ENCODE assay signal across 8 cellular contexts in the genomic region with DNA sequence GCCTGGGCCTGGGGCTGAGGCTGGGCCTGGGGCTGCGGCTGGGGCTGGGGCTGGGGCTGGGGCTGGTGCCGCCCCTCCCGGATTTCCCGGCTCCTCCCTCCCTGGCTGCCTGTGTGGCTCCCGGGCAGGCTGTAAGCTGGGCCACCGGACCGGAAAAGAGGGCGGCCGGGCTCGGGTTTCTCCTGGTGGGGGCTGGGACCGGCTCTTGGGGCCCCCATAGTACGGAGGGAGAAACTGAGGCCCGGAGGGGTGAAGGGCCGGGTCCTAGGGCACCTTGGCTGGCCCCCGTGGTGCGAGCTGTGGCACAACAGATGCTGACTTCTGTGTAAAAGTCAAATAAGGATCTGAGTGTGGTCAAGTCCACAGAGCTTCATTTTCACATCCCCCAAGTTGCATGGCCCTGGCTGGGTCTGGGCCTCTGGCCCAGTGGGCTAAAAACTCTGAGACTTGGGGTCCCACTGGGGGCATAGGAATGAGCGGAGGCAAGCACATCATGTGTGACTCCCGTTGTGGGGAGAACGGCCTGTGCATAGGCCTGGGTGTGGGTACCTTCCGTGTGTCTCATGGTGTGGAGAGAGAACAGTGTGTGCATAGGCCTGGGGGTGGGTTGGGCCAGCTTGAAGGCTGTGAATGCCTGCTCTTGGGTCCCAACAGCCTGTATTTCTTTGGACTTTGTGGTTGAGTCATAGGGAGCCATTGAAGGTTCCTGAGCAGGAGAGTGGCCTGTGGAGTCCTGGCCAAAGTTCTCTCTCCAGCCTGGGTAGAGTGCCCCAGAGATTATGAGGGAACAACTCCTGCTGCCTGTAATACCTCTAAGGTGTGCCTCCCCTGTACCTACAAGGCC.
A peak's percentile ranks its signal among the peaks of the same experiment; 100 is the strongest.
DNase-seq lines count a peak whose midpoint lies in the region; FAIRE-seq and TF ChIP-seq lines count a peak whose summit lies in the region.

No MANE protein-coding gene starts in this region.

- dilution Hi-C loops in mammary epithelial cell (cut with HindIII; ENCODE audit: low sequenced_read_pairs) = no loop called here

- no TSS peak for BruUV-seq in mammary epithelial cell (replicated peaks; lab: Mats Ljungman, UMichigan)

- intact Hi-C loops in mammary epithelial cell (cut with micrococcal nuclease) (no loop called here), head of caudate nucleus (cut with DNase I) (no loop called here)

- DNase-seq in H54 (ENCODE audit: insufficient read length, low spot score) (peak; percentile 71), mammary epithelial cell (no peak), head of caudate nucleus (no peak), WERI-Rb-1 (no peak), cortex of kidney (lab: John Stamatoyannopoulos, UW) (no peak)
- no peak for DNase-seq in activated CD4-positive, alpha-beta T cell treated with anti-CD3 and anti-CD28 coated beads for 48 hours

- 77% methylated on average over 4 of the region's 20 CpGs for WGBS in mammary epithelial cell (ENCODE audit: low coverage, missing lambda C conversion rate)
- WGBS in mesodermal cell (ENCODE audit: insufficient coverage in 2 of 2), 2 experiments = 27 to 38% methylated on average over 11 to 19 of the region's 20 CpGs

- no peak for TF ChIP-seq CTCF in mammary epithelial cell (conservative IDR thresholded peaks at IDR 0.05 in 1 of 2, IDR thresholded peaks at IDR 0.05 in 1 of 2; ENCODE audit: extremely low read depth in 1 of 2, insufficient read depth in 1 of 2, low read depth in 1 of 2, low read length in 2 of 2)
- TF ChIP-seq CTCF in WERI-Rb-1 (IDR thresholded peaks at IDR 0.05; ENCODE audit: low read depth, low read length) = no peak

- CTCF ChIA-PET in mammary epithelial cell (lab: Charles Lee; ENCODE audit: low non-redundant PET) = no interaction called here

- H3K36me3 ChIP-seq in ACC112 (ENCODE audit: insufficient read depth, low read length) (no peaks in the 10 kb centered on the region), mammary epithelial cell (ENCODE audit: insufficient read depth, low read length) (no peaks in the 10 kb centered on the region), mesodermal cell (ENCODE audit: control insufficient read depth, insufficient read depth, low read length) (no peaks in the 10 kb centered on the region), WERI-Rb-1 (no peaks in the 10 kb centered on the region)

- no peak for FAIRE-seq in H54 (lab: Jason Lieb, UNC)

- TF ChIP-seq POLR2A in H54 (IDR thresholded peaks at IDR 0.05; ENCODE audit: low read depth, low read length) = no peak

- H3K9ac ChIP-seq in mammary epithelial cell (ENCODE audit: insufficient read depth, low read length) = no peak overlapping the region

- peak overlapping the region; percentile 77 for H3K4me2 ChIP-seq in mammary epithelial cell (ENCODE audit: insufficient read depth, low read depth, low read length)

- in situ Hi-C loops in mammary epithelial cell (cut with MboI; ENCODE audit: low sequenced_read_pairs in 2 of 2) = no loop called here

- H3K79me2 ChIP-seq in ACC112 (ENCODE audit: control insufficient read depth, insufficient read depth, low read length, unreplicated experiment) (peaks cover 4% of the 10 kb centered on the region), mammary epithelial cell (ENCODE audit: insufficient read depth, low read length) (no peaks in the 10 kb centered on the region)

- no peaks in the 10 kb centered on the region for H3K9me3 ChIP-seq in mammary epithelial cell (replicated peaks; ENCODE audit: insufficient read depth, low read length)
- H3K9me3 ChIP-seq in mesodermal cell (ENCODE audit: control insufficient read depth, low read length) = no peaks in the 10 kb centered on the region
- no peaks in the 10 kb centered on the region for H3K9me3 ChIP-seq in WERI-Rb-1 (ENCODE audit: severe bottlenecking)

- H3K27me3 ChIP-seq in ACC112 (ENCODE audit: insufficient read depth, low read length) = no peaks in the 10 kb centered on the region
- H3K27me3 ChIP-seq in mammary epithelial cell (ENCODE audit: insufficient read depth, low read length) = no peaks in the 10 kb centered on the region
- H3K27me3 ChIP-seq in WERI-Rb-1 (ENCODE audit: insufficient read depth, low read depth, severe bottlenecking) = no peaks in the 10 kb centered on the region

- H3K4me3 ChIP-seq in ACC112 (ENCODE audit: low read depth, low read length) (peak overlapping the region; percentile 81), mammary epithelial cell (replicated peaks in 1 of 3; ENCODE audit: insufficient read depth in 1 of 3, low read depth in 2 of 3, low read length in 3 of 3) (peak overlapping the region in 1 of 3 experiments; percentile 3), mesodermal cell (ENCODE audit: extremely low read depth, insufficient read depth, low read length, poor library complexity, severe bottlenecking) (peak overlapping the region; percentile 31), WERI-Rb-1 (ENCODE audit: low read depth, low read length) (no peak overlapping the region)

- H3K4me1 ChIP-seq in ACC112 (ENCODE audit: control insufficient read depth, insufficient read depth, low read length, unreplicated experiment) (peaks cover 51% of the 10 kb centered on the region), mammary epithelial cell (ENCODE audit: insufficient read depth, low read length) (peaks cover 6% of the 10 kb centered on the region), mesodermal cell (ENCODE audit: control insufficient read depth, insufficient read depth, low read length, poor library complexity, severe bottlenecking) (peaks cover 37% of the 10 kb centered on the region)

- H2AFZ ChIP-seq in ACC112 (ENCODE audit: low read length, unreplicated experiment) (no peak overlapping the region), mammary epithelial cell (ENCODE audit: low read depth, low read length) (no peak overlapping the region)

- H3K27ac ChIP-seq in ACC112 (ENCODE audit: low read depth, low read length) = peak overlapping the region; percentile 61; the same call in 1 of the 2 replicates
- no peak overlapping the region for H3K27ac ChIP-seq in mammary epithelial cell (ENCODE audit: insufficient read depth, low read depth, low read length)
- H3K27ac ChIP-seq in mesodermal cell (ENCODE audit: low read depth, low read length, severe bottlenecking) = peak overlapping the region; percentile 92
- no peak overlapping the region for H3K27ac ChIP-seq in WERI-Rb-1

- H4K20me1 ChIP-seq in mammary epithelial cell (ENCODE audit: insufficient read depth, low read length) = no peaks in the 10 kb centered on the region

Comparison
In these comparisons a context has a peak if more than half of its experiments do, and no peak if none do; other contexts are left out.
1. H3K27ac ChIP-seq: peak in ACC112 (single experiment) and mesodermal cell (single experiment); none in mammary epithelial cell (single experiment) and WERI-Rb-1 (single experiment).